Comparison of ENCODE assay signal across 16 cellular contexts in genomic region chr1:117541003-117541402, GRCh38.
DNase-seq lines count a peak whose midpoint lies in the region; ATAC-seq and TF ChIP-seq lines count a peak whose summit lies in the region.
"Had no signal": no experiment of that assay in that cellular context is flagged by ENCODE, and none has a peak within 500 bp of the region (broad histone marks: within the 10 kb centered on the region; RNA-seq: fewer than 3 reads in every experiment).

No MANE protein-coding gene starts in this region.

- no peak overlapping the region for H4K8ac ChIP-seq in trophoblast cell (ENCODE audit: low read depth, low read length)

- H2AFZ ChIP-seq in mammary epithelial cell (ENCODE audit: low read depth, low read length) (no peak overlapping the region), trophoblast cell (ENCODE audit: insufficient read depth, low read length, poor library complexity) (no peak overlapping the region)

- H4K91ac ChIP-seq in trophoblast cell (ENCODE audit: low read depth, low read length), result no peak overlapping the region

- H2BK12ac ChIP-seq in trophoblast cell (ENCODE audit: low read length), result no peak overlapping the region

- H3K36me3 ChIP-seq in mammary epithelial cell (ENCODE audit: insufficient read depth, low read length) (no peaks in the 10 kb centered on the region), adipocyte (ENCODE audit: control insufficient read depth, insufficient read depth, low read length, severe bottlenecking) (no peaks in the 10 kb centered on the region), trophoblast cell (ENCODE audit: control insufficient read depth in 1 of 2, insufficient read depth in 2 of 2, low read length in 2 of 2) (no peaks in the 10 kb centered on the region), stomach (no peaks in the 10 kb centered on the region)

- no peak for TF ChIP-seq EP300 in stomach (IDR thresholded peaks at IDR 0.05)

- CTCF ChIA-PET in MCF 10A (lab: Yijun Ruan, JAX), result interaction anchor here (0.5 to 15.1 kb wide), 7 partner anchors 12 to 355 kb away, joined by 3 to 395 read pairs (median 4); no protein-coding TSS in a partner anchor
- CTCF ChIA-PET in mammary epithelial cell (lab: Charles Lee; ENCODE audit: low non-redundant PET), result no interaction called here

- H3K4me1 ChIP-seq in mammary epithelial cell (ENCODE audit: insufficient read depth, low read length) (no peaks in the 10 kb centered on the region), adipocyte (ENCODE audit: control insufficient read depth, insufficient read depth, low read length) (peaks cover 10% of the 10 kb centered on the region), foreskin keratinocyte (no peaks in the 10 kb centered on the region), trophoblast cell (ENCODE audit: control insufficient read depth in 1 of 2, insufficient read depth in 2 of 2, low read length in 2 of 2) (peaks cover 2 to 4% of the 10 kb centered on the region in 2 experiments), stomach (peaks cover 0 to 14% (median 5%) of the 10 kb centered on the region in 4 donors)

- dilution Hi-C loops in mammary epithelial cell (cut with HindIII; ENCODE audit: low sequenced_read_pairs), result loop anchor here (5.0 kb wide), 1 partner anchor 54 kb away; no protein-coding TSS in a partner anchor

- H3K9me3 ChIP-seq in mammary epithelial cell (replicated peaks; ENCODE audit: insufficient read depth, low read length), result no peaks in the 10 kb centered on the region
- no peaks in the 10 kb centered on the region for H3K9me3 ChIP-seq in adipocyte (ENCODE audit: control insufficient read depth, low read length)
- no peaks in the 10 kb centered on the region for H3K9me3 ChIP-seq in trophoblast cell (ENCODE audit: insufficient read depth, low read depth, low read length)
- H3K9me3 ChIP-seq in stomach, result no peaks in the 10 kb centered on the region

- H3K14ac ChIP-seq in trophoblast cell (ENCODE audit: low read length), result no peak overlapping the region

- no peaks in the 10 kb centered on the region for H3K79me2 ChIP-seq in mammary epithelial cell (ENCODE audit: insufficient read depth, low read length)
- no peaks in the 10 kb centered on the region for H3K79me2 ChIP-seq in trophoblast cell (ENCODE audit: control insufficient read depth, insufficient read depth, low read length, poor library complexity)

- H2BK5ac ChIP-seq in trophoblast cell (ENCODE audit: low read depth, low read length, poor library complexity), result no peak overlapping the region

- no peak overlapping the region for H3K4me3 Mint-ChIP-seq in MCF 10A (ENCODE audit: unreplicated experiment)
- H3K4me3 Mint-ChIP-seq in stimulated activated naive CD8-positive, alpha-beta T cell treated with anti-CD3 and anti-CD28 coated beads, Interleukin-15, Interleukin-2, amounts not matched to agents 100 ng/mL and 50 ng/mL, for 24 hours, result no peak overlapping the region
- H3K4me3 Mint-ChIP-seq: CD4-positive, CD25-positive, alpha-beta regulatory T cell; immature natural killer cell; naive thymus-derived CD8-positive, alpha-beta T cell had no signal

- POLR2A ChIA-PET in MCF 10A (lab: Yijun Ruan, JAX), result interaction anchor here (0.7 to 1.5 kb wide), 4 partner anchors 51 to 213 kb away, joined by 3 read pairs; no protein-coding TSS in a partner anchor

- no peak overlapping the region for H3K27ac Mint-ChIP-seq in MCF 10A (ENCODE audit: low read depth, unreplicated experiment)
- H3K27ac Mint-ChIP-seq in stimulated activated naive CD8-positive, alpha-beta T cell treated with anti-CD3 and anti-CD28 coated beads, Interleukin-15, Interleukin-2, amounts not matched to agents 100 ng/mL and 50 ng/mL, for 24 hours, result peak overlapping the region; percentile 49
- H3K27ac Mint-ChIP-seq: immature natural killer cell had no signal

- H3K27ac ChIP-seq in mammary epithelial cell (ENCODE audit: insufficient read depth, low read depth, low read length) (no peak overlapping the region), foreskin keratinocyte (no peak overlapping the region), trophoblast cell (ENCODE audit: low read depth, low read length) (no peak overlapping the region), stomach (peak overlapping the region in 1 of 5 donors; percentile 35)

- BruUV-seq in MCF 10A (replicated peaks; lab: Mats Ljungman, UMichigan), result no TSS peak
- BruUV-seq in mammary epithelial cell (replicated peaks; lab: Mats Ljungman, UMichigan), result no TSS peak

- in situ Hi-C loops in mammary epithelial cell (cut with MboI; ENCODE audit: low sequenced_read_pairs in 2 of 2), result loop anchor here in 1 of 2 donors (25.0 kb wide), 1 partner anchor 346 kb away; no protein-coding TSS in a partner anchor

- peak; percentile 25 for ATAC-seq in foreskin keratinocyte
- no peak for ATAC-seq in GM19351 (IDR thresholded peaks at IDR 0.05; ENCODE audit: unreplicated experiment)
- ATAC-seq: naive thymus-derived CD8-positive, alpha-beta T cell had no signal

- H3K9me3 Mint-ChIP-seq in MCF 10A (ENCODE audit: unreplicated experiment), result peaks cover 5% of the 10 kb centered on the region
- H3K9me3 Mint-ChIP-seq in stimulated activated naive CD8-positive, alpha-beta T cell treated with anti-CD3 and anti-CD28 coated beads, Interleukin-15, Interleukin-2, amounts not matched to agents 100 ng/mL and 50 ng/mL, for 24 hours, result no peaks in the 10 kb centered on the region
- H3K9me3 Mint-ChIP-seq: CD4-positive, CD25-positive, alpha-beta regulatory T cell; immature natural killer cell; naive thymus-derived CD8-positive, alpha-beta T cell had no signal

- intact Hi-C loops in MCF 10A (cut with micrococcal nuclease), result no loop called here
- intact Hi-C loops in mammary epithelial cell (cut with micrococcal nuclease), result no loop called here
- intact Hi-C loops in stomach (cut with DNase I; ENCODE audit: low total_unique reads), result no loop called here

- H3K4me2 ChIP-seq in mammary epithelial cell (ENCODE audit: insufficient read depth, low read depth, low read length) (no peak overlapping the region), trophoblast cell (ENCODE audit: low read length) (no peak overlapping the region)

- H3K18ac ChIP-seq in trophoblast cell (ENCODE audit: low read length), result no peak overlapping the region

- DNase-seq in MCF 10A (ENCODE audit: unreplicated experiment) (peak; percentile 88), mammary epithelial cell (no peak), adipocyte (ENCODE audit: low read depth) (peak; percentile 82), foreskin keratinocyte (peak in 1 of 2 donors; percentile 15), trophoblast cell (no peak), stomach (no peak)
- DNase-seq: activated CD4-positive, CD25-positive, alpha-beta regulatory T cell treated with anti-CD3 and anti-CD28 coated beads, Interleukin-2, amount 50 U/mL, for 72 hours; activated CD8-positive, alpha-beta memory T cell treated with anti-CD3 and anti-CD28 coated beads, Interleukin-2, amount 50 U/mL, for 4 hours; activated effector memory CD4-positive, alpha-beta T cell treated with anti-CD3 and anti-CD28 coated beads, Interleukin-2, amount 50 U/mL, for 16 hours; HCEC 1CT; immature natural killer cell; Kasumi-1; naive thymus-derived CD8-positive, alpha-beta T cell had no signal

- 38% methylated on average over 5 of the region's 5 CpGs for WGBS in mammary epithelial cell (ENCODE audit: low coverage, missing lambda C conversion rate)
- WGBS in trophoblast cell (ENCODE audit: extremely low coverage, insufficient coverage, insufficient read length), result no CpG with 5 or more reads among the region's 5 CpGs
- 70 to 86% (median 76%) methylated on average over 5 of the region's 5 CpGs for WGBS in stomach, 5 donors

- H2BK120ac ChIP-seq in trophoblast cell (ENCODE audit: insufficient read depth, low read length, poor library complexity), result no peak overlapping the region

- no peaks in the 10 kb centered on the region for H3K79me1 ChIP-seq in trophoblast cell (ENCODE audit: low read length)

- no peaks in the 10 kb centered on the region for H3K4me1 Mint-ChIP-seq in MCF 10A (ENCODE audit: insufficient read depth, unreplicated experiment)
- H3K4me1 Mint-ChIP-seq in stimulated activated naive CD8-positive, alpha-beta T cell treated with anti-CD3 and anti-CD28 coated beads, Interleukin-15, Interleukin-2, amounts not matched to agents 100 ng/mL and 50 ng/mL, for 24 hours (ENCODE audit: low read depth), result peaks cover 16% of the 10 kb centered on the region
- H3K4me1 Mint-ChIP-seq: CD4-positive, CD25-positive, alpha-beta regulatory T cell; immature natural killer cell; naive thymus-derived CD8-positive, alpha-beta T cell had no signal

- H3K27me3 Mint-ChIP-seq in MCF 10A (ENCODE audit: insufficient read depth, unreplicated experiment), result peaks cover 9% of the 10 kb centered on the region
- H3K27me3 Mint-ChIP-seq in stimulated activated naive CD8-positive, alpha-beta T cell treated with anti-CD3 and anti-CD28 coated beads, Interleukin-15, Interleukin-2, amounts not matched to agents 100 ng/mL and 50 ng/mL, for 24 hours, result no peaks in the 10 kb centered on the region
- H3K27me3 Mint-ChIP-seq: CD4-positive, CD25-positive, alpha-beta regulatory T cell had no signal

- no peak overlapping the region for H3K9ac ChIP-seq in mammary epithelial cell (ENCODE audit: insufficient read depth, low read length)
- no peak overlapping the region for H3K9ac ChIP-seq in adipocyte (ENCODE audit: low read length)
- H3K9ac ChIP-seq in trophoblast cell (ENCODE audit: low read length), result no peak overlapping the region

- H3K36me3 Mint-ChIP-seq in MCF 10A (ENCODE audit: insufficient read depth, unreplicated experiment), result no peaks in the 10 kb centered on the region
- H3K36me3 Mint-ChIP-seq in stimulated activated naive CD8-positive, alpha-beta T cell treated with anti-CD3 and anti-CD28 coated beads, Interleukin-15, Interleukin-2, amounts not matched to agents 100 ng/mL and 50 ng/mL, for 24 hours (ENCODE audit: low read depth), result no peaks in the 10 kb centered on the region
- H3K36me3 Mint-ChIP-seq: CD4-positive, CD25-positive, alpha-beta regulatory T cell; immature natural killer cell; naive thymus-derived CD8-positive, alpha-beta T cell had no signal

- TF ChIP-seq POLR2A in stomach (IDR thresholded peaks at IDR 0.05), result no peak

- no peak overlapping the region for H3K23ac ChIP-seq in trophoblast cell (ENCODE audit: low read length)

- H3K27me3 ChIP-seq in mammary epithelial cell (ENCODE audit: insufficient read depth, low read length), result no peaks in the 10 kb centered on the region
- H3K27me3 ChIP-seq in adipocyte (replicated peaks; ENCODE audit: control insufficient read depth, insufficient read depth, low read length), result peaks cover 19% of the 10 kb centered on the region
- peaks cover 11% of the 10 kb centered on the region for H3K27me3 ChIP-seq in foreskin keratinocyte
- H3K27me3 ChIP-seq in trophoblast cell (ENCODE audit: insufficient read depth, low read length), result no peaks in the 10 kb centered on the region
- no peaks in the 10 kb centered on the region for H3K27me3 ChIP-seq in stomach

- no peaks in the 10 kb centered on the region for H4K20me1 ChIP-seq in mammary epithelial cell (ENCODE audit: insufficient read depth, low read length)

- H3K4me3 ChIP-seq in mammary epithelial cell (replicated peaks in 1 of 3; ENCODE audit: insufficient read depth in 1 of 3, low read depth in 2 of 3, low read length in 3 of 3) (no peak overlapping the region), adipocyte (ENCODE audit: low read length) (no peak overlapping the region), trophoblast cell (ENCODE audit: low read depth, low read length) (no peak overlapping the region), stomach (no peak overlapping the region)

- H4K12ac ChIP-seq in trophoblast cell (ENCODE audit: low read depth, low read length), result no peak overlapping the region

- H2AK5ac ChIP-seq in trophoblast cell (ENCODE audit: low read length), result no peak overlapping the region

- no peak overlapping the region for H3K4ac ChIP-seq in trophoblast cell (ENCODE audit: low read depth, low read length)

- TF ChIP-seq CTCF in MCF 10A (IDR thresholded peaks at IDR 0.05; ENCODE audit: unreplicated experiment) (no peak), mammary epithelial cell (conservative IDR thresholded peaks at IDR 0.05 in 1 of 2, IDR thresholded peaks at IDR 0.05 in 1 of 2; ENCODE audit: extremely low read depth in 1 of 2, insufficient read depth in 1 of 2, low read depth in 1 of 2, low read length in 2 of 2) (no peak), foreskin keratinocyte (conservative IDR thresholded peaks at IDR 0.05) (no peak), stomach (IDR thresholded peaks at IDR 0.05) (no peak)

Comparison
In these comparisons a context has a peak if more than half of its experiments do, and no peak if none do; other contexts are left out.
1. DNase-seq: peak in MCF 10A (single experiment) and adipocyte (single experiment); none in mammary epithelial cell (single experiment), trophoblast cell (0 of 2) and stomach (single experiment).